ENCODE assay signal across 8 cellular contexts in the genomic region with DNA sequence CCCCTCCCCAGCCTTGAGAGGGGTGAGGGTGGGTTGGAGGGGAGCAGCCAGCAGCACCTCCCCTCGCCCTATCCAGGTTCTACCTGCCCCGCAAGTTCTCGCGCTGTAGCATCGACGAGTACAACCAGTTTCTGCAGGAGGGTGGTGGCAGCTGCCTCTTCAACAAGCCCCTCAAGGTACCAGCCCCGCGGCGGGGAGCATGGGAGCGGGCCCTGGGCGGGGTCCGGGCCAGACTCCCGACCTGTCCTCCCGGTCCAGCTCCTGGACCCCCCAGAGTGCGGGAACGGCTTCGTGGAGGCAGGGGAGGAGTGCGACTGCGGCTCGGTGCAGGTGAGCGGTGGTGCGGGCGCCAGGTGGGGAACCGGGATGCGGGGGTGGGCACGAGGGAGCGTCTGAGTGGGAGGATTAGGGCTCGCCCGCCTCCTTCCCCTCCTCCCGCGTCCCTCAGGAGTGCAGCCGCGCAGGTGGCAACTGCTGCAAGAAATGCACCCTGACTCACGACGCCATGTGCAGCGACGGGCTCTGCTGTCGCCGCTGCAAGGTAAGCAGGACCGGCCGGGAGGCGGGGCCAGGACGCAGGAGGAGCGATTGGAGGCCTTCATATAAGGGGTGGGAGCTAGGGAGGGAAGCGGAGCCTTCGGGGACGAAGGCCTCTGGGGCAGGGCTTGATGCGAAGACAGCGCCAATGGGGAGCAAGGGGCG. TPM values are rescaled to one million over a fixed set of nuclear protein-coding genes. Genes with fewer than 3 reads are reported as not detected.
A peak's percentile ranks its signal among the peaks of the same experiment; 100 is the strongest.
DNase-seq lines count a peak whose midpoint lies in the region; ATAC-seq, FAIRE-seq and TF ChIP-seq lines count a peak whose summit lies in the region.

No MANE protein-coding gene starts in this region.

- TF ChIP-seq POLR2A in GM12892 (IDR thresholded peaks at IDR 0.05; ENCODE audit: low read depth, low read length) = peak; percentile 51; the same call in 1 of the 2 replicates

- DNase-seq in GM12892 (ENCODE audit: insufficient read length) = peak; percentile 99
- peak; percentile 92 for DNase-seq in NCI-H1436 treated with DMSO at 0.1 percent for 48 hours (lab: John Stamatoyannopoulos, UW)
- DNase-seq in T follicular helper cell (ENCODE audit: low read depth) = peak; percentile 98
- DNase-seq in anterior cingulate cortex (lab: John Stamatoyannopoulos, UW) = peak in 57 of 58 donors; percentile 36 to 98 (median 92)
- peak; percentile 99 for DNase-seq in hepatic stellate cell (ENCODE audit: low spot score)
- DNase-seq in renal cortical epithelial cell (ENCODE audit: low read depth) = peak; percentile 96
- DNase-seq in islet precursor cell = no peak

- peak; percentile 91 for ATAC-seq in HG02798 (IDR thresholded peaks at IDR 0.05; ENCODE audit: poor library complexity, unreplicated experiment)

- peak; percentile 99 for FAIRE-seq in GM12892 (lab: Jason Lieb, UNC)

RNA-seq across cellular contexts. Expression of a gene that starts 16.5 kb away (rescaled TPM):
- 0.13 TPM for polyA plus RNA-seq in GM12892 (2012; ENCODE audit: missing spikeins)
- total RNA-seq in renal cortical epithelial cell = under 0.01 and 0.20 TPM in 2 replicates

RNA-seq across cellular contexts. Expression of a gene that starts 54.8 kb away (rescaled TPM):
- 1.8 TPM for polyA plus RNA-seq in GM12892 (2012; ENCODE audit: missing spikeins)
- total RNA-seq in renal cortical epithelial cell = 43.2 and 79.9 TPM in 2 replicates
